1 cellular context compared by ENCODE assay signal in the genomic region with DNA sequence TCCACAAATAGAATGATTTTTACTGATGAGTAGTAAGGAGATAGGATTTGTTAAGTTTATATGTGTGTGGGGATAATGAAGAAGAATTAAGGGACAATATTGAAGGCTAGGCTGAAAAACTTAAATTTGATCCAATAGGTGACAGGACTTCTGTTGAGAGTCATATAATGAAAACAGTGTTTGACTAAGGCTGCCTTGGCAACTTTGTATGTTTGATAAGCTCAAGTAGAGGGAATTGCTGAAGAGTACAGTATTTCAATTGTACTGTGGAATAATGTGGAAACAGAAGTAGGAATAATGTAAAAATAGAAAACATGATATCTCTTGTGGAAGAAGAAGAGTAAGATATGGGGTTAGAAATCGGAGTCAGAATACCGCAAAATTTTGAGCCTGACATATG.
TF ChIP-seq lines count a peak whose summit lies in the region.

No MANE protein-coding gene starts in this region.

TF ChIP-seq in GM12878, 131 proteins besides CTCF, POLR2A, EP300 and RAD21:
- TF ChIP-seq, protein P1, sequence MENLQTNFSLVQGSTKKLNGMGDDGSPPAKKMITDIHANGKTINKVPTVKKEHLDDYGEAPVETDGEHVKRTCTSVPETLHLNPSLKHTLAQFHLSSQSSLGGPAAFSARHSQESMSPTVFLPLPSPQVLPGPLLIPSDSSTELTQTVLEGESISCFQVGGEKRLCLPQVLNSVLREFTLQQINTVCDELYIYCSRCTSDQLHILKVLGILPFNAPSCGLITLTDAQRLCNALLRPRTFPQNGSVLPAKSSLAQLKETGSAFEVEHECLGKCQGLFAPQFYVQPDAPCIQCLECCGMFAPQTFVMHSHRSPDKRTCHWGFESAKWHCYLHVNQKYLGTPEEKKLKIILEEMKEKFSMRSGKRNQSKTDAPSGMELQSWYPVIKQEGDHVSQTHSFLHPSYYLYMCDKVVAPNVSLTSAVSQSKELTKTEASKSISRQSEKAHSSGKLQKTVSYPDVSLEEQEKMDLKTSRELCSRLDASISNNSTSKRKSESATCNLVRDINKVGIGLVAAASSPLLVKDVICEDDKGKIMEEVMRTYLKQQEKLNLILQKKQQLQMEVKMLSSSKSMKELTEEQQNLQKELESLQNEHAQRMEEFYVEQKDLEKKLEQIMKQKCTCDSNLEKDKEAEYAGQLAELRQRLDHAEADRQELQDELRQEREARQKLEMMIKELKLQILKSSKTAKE (IDR thresholded peaks at IDR 0.05; ENCODE audit: low read depth, poor library complexity, severe bottlenecking): no peak
- TF ChIP-seq, protein P2, sequence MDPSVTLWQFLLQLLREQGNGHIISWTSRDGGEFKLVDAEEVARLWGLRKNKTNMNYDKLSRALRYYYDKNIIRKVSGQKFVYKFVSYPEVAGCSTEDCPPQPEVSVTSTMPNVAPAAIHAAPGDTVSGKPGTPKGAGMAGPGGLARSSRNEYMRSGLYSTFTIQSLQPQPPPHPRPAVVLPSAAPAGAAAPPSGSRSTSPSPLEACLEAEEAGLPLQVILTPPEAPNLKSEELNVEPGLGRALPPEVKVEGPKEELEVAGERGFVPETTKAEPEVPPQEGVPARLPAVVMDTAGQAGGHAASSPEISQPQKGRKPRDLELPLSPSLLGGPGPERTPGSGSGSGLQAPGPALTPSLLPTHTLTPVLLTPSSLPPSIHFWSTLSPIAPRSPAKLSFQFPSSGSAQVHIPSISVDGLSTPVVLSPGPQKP (IDR thresholded peaks at IDR 0.05; ENCODE audit: low read depth, low read length): no peak
- TF ChIP-seq, protein P3, sequence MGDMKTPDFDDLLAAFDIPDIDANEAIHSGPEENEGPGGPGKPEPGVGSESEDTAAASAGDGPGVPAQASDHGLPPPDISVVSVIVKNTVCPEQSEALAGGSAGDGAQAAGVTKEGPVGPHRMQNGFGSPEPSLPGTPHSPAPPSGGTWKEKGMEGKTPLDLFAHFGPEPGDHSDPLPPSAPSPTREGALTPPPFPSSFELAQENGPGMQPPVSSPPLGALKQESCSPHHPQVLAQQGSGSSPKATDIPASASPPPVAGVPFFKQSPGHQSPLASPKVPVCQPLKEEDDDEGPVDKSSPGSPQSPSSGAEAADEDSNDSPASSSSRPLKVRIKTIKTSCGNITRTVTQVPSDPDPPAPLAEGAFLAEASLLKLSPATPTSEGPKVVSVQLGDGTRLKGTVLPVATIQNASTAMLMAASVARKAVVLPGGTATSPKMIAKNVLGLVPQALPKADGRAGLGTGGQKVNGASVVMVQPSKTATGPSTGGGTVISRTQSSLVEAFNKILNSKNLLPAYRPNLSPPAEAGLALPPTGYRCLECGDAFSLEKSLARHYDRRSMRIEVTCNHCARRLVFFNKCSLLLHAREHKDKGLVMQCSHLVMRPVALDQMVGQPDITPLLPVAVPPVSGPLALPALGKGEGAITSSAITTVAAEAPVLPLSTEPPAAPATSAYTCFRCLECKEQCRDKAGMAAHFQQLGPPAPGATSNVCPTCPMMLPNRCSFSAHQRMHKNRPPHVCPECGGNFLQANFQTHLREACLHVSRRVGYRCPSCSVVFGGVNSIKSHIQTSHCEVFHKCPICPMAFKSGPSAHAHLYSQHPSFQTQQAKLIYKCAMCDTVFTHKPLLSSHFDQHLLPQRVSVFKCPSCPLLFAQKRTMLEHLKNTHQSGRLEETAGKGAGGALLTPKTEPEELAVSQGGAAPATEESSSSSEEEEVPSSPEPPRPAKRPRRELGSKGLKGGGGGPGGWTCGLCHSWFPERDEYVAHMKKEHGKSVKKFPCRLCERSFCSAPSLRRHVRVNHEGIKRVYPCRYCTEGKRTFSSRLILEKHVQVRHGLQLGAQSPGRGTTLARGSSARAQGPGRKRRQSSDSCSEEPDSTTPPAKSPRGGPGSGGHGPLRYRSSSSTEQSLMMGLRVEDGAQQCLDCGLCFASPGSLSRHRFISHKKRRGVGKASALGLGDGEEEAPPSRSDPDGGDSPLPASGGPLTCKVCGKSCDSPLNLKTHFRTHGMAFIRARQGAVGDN (IDR thresholded peaks at IDR 0.05): no peak
- TF ChIP-seq SRF (IDR thresholded peaks at IDR 0.05; ENCODE audit: low read depth in 2 of 2, low read length in 2 of 2) (no peak), ESRRA (IDR thresholded peaks at IDR 0.05; ENCODE audit: low read length) (no peak), NBN (IDR thresholded peaks at IDR 0.05) (no peak), RFX5 (IDR thresholded peaks at IDR 0.05; ENCODE audit: low read depth, low read length) (no peak), WRNIP1 (IDR thresholded peaks at IDR 0.05; ENCODE audit: borderline replicate concordance, low read depth, low read length) (no peak), SIN3A (IDR thresholded peaks at IDR 0.05; ENCODE audit: low read depth, low read length) (no peak), EED (IDR thresholded peaks at IDR 0.05; ENCODE audit: low read depth) (no peak)
- TF ChIP-seq, protein P4, sequence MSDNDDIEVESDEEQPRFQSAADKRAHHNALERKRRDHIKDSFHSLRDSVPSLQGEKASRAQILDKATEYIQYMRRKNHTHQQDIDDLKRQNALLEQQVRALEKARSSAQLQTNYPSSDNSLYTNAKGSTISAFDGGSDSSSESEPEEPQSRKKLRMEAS (IDR thresholded peaks at IDR 0.05; ENCODE audit: low read depth, low read length): no peak
